In genomic region chr6:140893432-140893831, GRCh38 we compare ENCODE assay signal across 24 cellular contexts.
DNase-seq lines count a peak whose midpoint lies in the region; ATAC-seq, FAIRE-seq and TF ChIP-seq lines count a peak whose summit lies in the region.
"Had no signal": no experiment of that assay in that cellular context is flagged by ENCODE, and none has a peak within 500 bp of the region (broad histone marks: within the 10 kb centered on the region; RNA-seq: fewer than 3 reads in every experiment).

No MANE protein-coding gene starts in this region.

- no peak overlapping the region for H3K56ac ChIP-seq in H1 (replicated peaks; ENCODE audit: insufficient read length, low read depth, low read length)
- H3K56ac ChIP-seq in mesendoderm (ENCODE audit: low read length) = no peak overlapping the region

- no peak for TF ChIP-seq POLR2A in H1 (IDR thresholded peaks at IDR 0.05; ENCODE audit: control extremely low read depth in 1 of 2, low read depth in 2 of 2, low read length in 2 of 2)

- no peak overlapping the region for H3K4me3 ChIP-seq in heart right ventricle
- H3K4me3 ChIP-seq in H1 (ENCODE audit: extremely low read depth in 1 of 4, insufficient read depth in 2 of 4, low read depth in 3 of 4, low read length in 4 of 4) = no peak overlapping the region
- H3K4me3 ChIP-seq in mesendoderm (ENCODE audit: low read length) = no peak overlapping the region
- H3K4me3 ChIP-seq in osteoblast (ENCODE audit: insufficient read depth, low read length) = no peak overlapping the region
- H3K4me3 ChIP-seq: BLaER1 had no signal

- H3K4me2 ChIP-seq in H1 (ENCODE audit: insufficient read depth in 1 of 2, low read depth in 2 of 2, low read length in 2 of 2) (no peak overlapping the region), mesendoderm (ENCODE audit: low read length) (no peak overlapping the region), osteoblast (ENCODE audit: insufficient read depth, low read length) (no peak overlapping the region)
- H3K4me2 ChIP-seq: BLaER1 had no signal

- H2BK5ac ChIP-seq in H1 (ENCODE audit: low read depth, low read length) = no peak overlapping the region
- no peak overlapping the region for H2BK5ac ChIP-seq in mesendoderm (ENCODE audit: low read length)

- H3K27ac ChIP-seq in heart right ventricle (no peak overlapping the region), H1 (ENCODE audit: low read depth, low read length) (no peak overlapping the region), mesendoderm (ENCODE audit: low read depth, low read length) (no peak overlapping the region), osteoblast (ENCODE audit: low read depth, low read length) (no peak overlapping the region)
- H3K27ac ChIP-seq: 22Rv1, BLaER1, C4-2B had no signal

- H3K4me1 ChIP-seq in heart right ventricle = no peaks in the 10 kb centered on the region
- H3K4me1 ChIP-seq in H1 (replicated peaks in 1 of 4; ENCODE audit: control insufficient read depth in 3 of 4, insufficient read depth in 4 of 4, low read length in 3 of 4) = no peaks in the 10 kb centered on the region
- H3K4me1 ChIP-seq in mesendoderm (ENCODE audit: control insufficient read depth, low read depth, low read length) = no peaks in the 10 kb centered on the region
- H3K4me1 ChIP-seq in osteoblast (ENCODE audit: insufficient read depth, low read length) = no peaks in the 10 kb centered on the region
- H3K4me1 ChIP-seq: BLaER1 had no signal

- no peak overlapping the region for H2BK20ac ChIP-seq in H1 (ENCODE audit: low read length)

- H2BK120ac ChIP-seq in H1 (replicated peaks; ENCODE audit: low read depth, low read length) (no peak overlapping the region), mesendoderm (ENCODE audit: low read depth, low read length) (no peak overlapping the region)

- no peak overlapping the region for H2BK12ac ChIP-seq in H1 (ENCODE audit: low read depth, low read length)

- H3K9me3 ChIP-seq in heart right ventricle (peaks cover 0 to 13% (median 0%) of the 10 kb centered on the region in 11 donors), H1 (ENCODE audit: insufficient read depth in 2 of 2, low read depth in 1 of 2, low read length in 1 of 2) (peaks cover 3% of the 10 kb centered on the region in 2 experiments; a peak in 3 of 4 replicates), osteoblast (ENCODE audit: low read depth, low read length) (no peaks in the 10 kb centered on the region)

- intact Hi-C loops in cardiac septum (cut with DNase I) (no loop called here), heart right ventricle (cut with DNase I) (no loop called here)

- no peak overlapping the region for H3K18ac ChIP-seq in H1 (ENCODE audit: extremely low read depth, low read length)
- no peak overlapping the region for H3K18ac ChIP-seq in mesendoderm (ENCODE audit: low read length)

- TF ChIP-seq EP300 in H1 (IDR thresholded peaks at IDR 0.05; ENCODE audit: borderline replicate concordance in 1 of 2, low read depth in 2 of 2, low read length in 2 of 2) = no peak

- no peak for ATAC-seq in heart right ventricle
- ATAC-seq: CD8-positive, alpha-beta T cell; HCT116 had no signal

- DNase-seq in cardiac septum (ENCODE audit: low spot score) (peak; percentile 44), heart right ventricle (no peak), H1 (ENCODE audit: low read depth in 1 of 2, low spot score in 2 of 2) (no peak), mesendoderm (peak; percentile 32), osteoblast (ENCODE audit: insufficient read length, low spot score, missing footprints) (no peak), NCI-H1417 treated with DMSO at 0.1 percent for 48 hours (lab: John Stamatoyannopoulos, UW) (no peak), cerebellum (ENCODE audit: low spot score) (no peak)
- no peak for DNase-seq in stimulated activated CD4-positive, alpha-beta T cell treated with anti-CD3 and anti-CD28 coated beads, Interleukin-4, amount 100 ng/mL, for 24 hours
- DNase-seq: CD4-positive, CD25-positive, alpha-beta regulatory T cell; CD8-positive, alpha-beta T cell; DMS 273 treated with DMSO at 0.1 percent for 48 hours; DMS79; EL; GF-D8; GOT3; H7 had no signal

- H4K91ac ChIP-seq in H1 (replicated peaks; ENCODE audit: insufficient read length, low read length) = no peak overlapping the region

- CTCF ChIA-PET in H1 (lab: Charles Lee; ENCODE audit: partially characterized antibody) = no interaction called here

- H4K5ac ChIP-seq in H1 (ENCODE audit: insufficient read length, low read depth, low read length) = no peak overlapping the region
- no peak overlapping the region for H4K5ac ChIP-seq in mesendoderm (ENCODE audit: low read length)

- H3K79me2 ChIP-seq in H1 (ENCODE audit: control insufficient read depth in 1 of 2, insufficient read depth in 2 of 2, low read length in 2 of 2) = no peaks in the 10 kb centered on the region
- no peaks in the 10 kb centered on the region for H3K79me2 ChIP-seq in mesendoderm (ENCODE audit: control insufficient read depth, insufficient read depth, low read length)
- no peaks in the 10 kb centered on the region for H3K79me2 ChIP-seq in osteoblast (ENCODE audit: insufficient read depth, low read length)

- no peak for TF ChIP-seq CTCF in heart right ventricle (IDR thresholded peaks at IDR 0.05)
- TF ChIP-seq CTCF in H1 (IDR thresholded peaks at IDR 0.05; ENCODE audit: control extremely low read depth in 1 of 3, insufficient read depth in 1 of 3, low read depth in 1 of 3, low read length in 3 of 3) = peak in 1 of 3 experiments; percentile 13; a peak in 1 of 4 replicates
- no peak for TF ChIP-seq CTCF in osteoblast (IDR thresholded peaks at IDR 0.05; ENCODE audit: extremely low read depth, low read depth, low read length)

- WGBS in heart right ventricle, 2 donors = 65 to 74% methylated on average over 4 of the region's 4 CpGs
- WGBS in H1 (ENCODE audit: extremely low coverage in 1 of 2, insufficient coverage in 1 of 2, insufficient read length in 1 of 2, insufficient replicate concordance in 2 of 2, low coverage in 1 of 2, low lambda C conversion rate in 2 of 2, missing lambda C conversion rate in 1 of 2), 2 experiments = 75% methylated on average over 4 of the region's 4 CpGs; no CpG with 5 or more reads in 1 of the 2 experiments
- WGBS in mesendoderm (ENCODE audit: extremely low coverage, insufficient coverage, low lambda C conversion rate) = no CpG with 5 or more reads among the region's 4 CpGs

- H3K27me3 ChIP-seq in heart right ventricle = no peaks in the 10 kb centered on the region
- H3K27me3 ChIP-seq in H1 (replicated peaks in 1 of 4; ENCODE audit: control insufficient read depth in 3 of 4, extremely low read depth in 1 of 4, insufficient read depth in 3 of 4, low read length in 3 of 4) = no peaks in the 10 kb centered on the region
- no peaks in the 10 kb centered on the region for H3K27me3 ChIP-seq in mesendoderm (ENCODE audit: insufficient read depth, low read length, poor library complexity)
- H3K27me3 ChIP-seq in osteoblast (ENCODE audit: insufficient read depth, low read length) = no peaks in the 10 kb centered on the region
- H3K27me3 ChIP-seq: BLaER1 had no signal

- H2BK15ac ChIP-seq in H1 (ENCODE audit: low read length) (no peak overlapping the region), mesendoderm (replicated peaks; ENCODE audit: low read depth) (no peak overlapping the region)

- FAIRE-seq in H1 (lab: Jason Lieb, UNC) = no peak
- FAIRE-seq: A204.1, D721Med, GM12891, GM18507 had no signal

- no peak overlapping the region for H3K9ac ChIP-seq in H1 (replicated peaks in 1 of 4; ENCODE audit: extremely low read depth in 1 of 4, low read depth in 3 of 4, low read length in 3 of 4)
- H3K9ac ChIP-seq in mesendoderm (ENCODE audit: low read length) = no peak overlapping the region
- H3K9ac ChIP-seq: BLaER1 had no signal

- TF ChIP-seq RAD21 in H1 (IDR thresholded peaks at IDR 0.05 in 1 of 2, conservative IDR thresholded peaks at IDR 0.05 in 1 of 2; ENCODE audit: low read depth in 2 of 2, low read length in 2 of 2) = peak; percentile 11 to 19; a peak in 1 of 4 replicates

- H3K23ac ChIP-seq in H1 (ENCODE audit: insufficient read length) (no peak overlapping the region), mesendoderm (ENCODE audit: low read length) (no peak overlapping the region)

- no peak overlapping the region for H3K4ac ChIP-seq in H1 (replicated peaks; ENCODE audit: insufficient read length, low read depth, low read length)
- H3K4ac ChIP-seq in mesendoderm (ENCODE audit: low read depth, low read length) = no peak overlapping the region

- H2AK5ac ChIP-seq in H1 (ENCODE audit: low read depth, low read length) = no peak overlapping the region
- no peak overlapping the region for H2AK5ac ChIP-seq in mesendoderm (ENCODE audit: low read length)

- H3K36me3 ChIP-seq in heart right ventricle = no peaks in the 10 kb centered on the region
- H3K36me3 ChIP-seq in H1 (ENCODE audit: control insufficient read depth in 2 of 4, insufficient read depth in 4 of 4, low read length in 3 of 4) = peaks cover 0 to 3% (median 0%) of the 10 kb centered on the region in 4 experiments; a peak in 1 of 8 replicates
- H3K36me3 ChIP-seq in mesendoderm (ENCODE audit: control insufficient read depth, insufficient read depth, low read length) = no peaks in the 10 kb centered on the region
- no peaks in the 10 kb centered on the region for H3K36me3 ChIP-seq in osteoblast (ENCODE audit: insufficient read depth, low read length)
- H3K36me3 ChIP-seq: BLaER1 had no signal

- 0 out of 2 replicates have a peak overlapping the region, but pooled peaks have one; percentile 39 for H2AFZ ChIP-seq in H1 (ENCODE audit: low read length)
- peak overlapping the region; percentile 5 for H2AFZ ChIP-seq in osteoblast (ENCODE audit: low read length)

- H4K20me1 ChIP-seq in H1 (replicated peaks in 1 of 2; ENCODE audit: control insufficient read depth in 1 of 2, insufficient read depth in 2 of 2, low read length in 2 of 2) = no peaks in the 10 kb centered on the region
- H4K20me1 ChIP-seq in osteoblast (ENCODE audit: insufficient read depth, low read length) = no peaks in the 10 kb centered on the region
- H4K20me1 ChIP-seq: BLaER1 had no signal

- no peak overlapping the region for H3K14ac ChIP-seq in H1 (ENCODE audit: insufficient read length)

- POLR2A ChIA-PET in H1 (lab: Charles Lee; ENCODE audit: partially characterized antibody) = no interaction called here

- H4K8ac ChIP-seq in H1 (ENCODE audit: extremely low read depth, insufficient read depth, low read length) (no peak overlapping the region), mesendoderm (ENCODE audit: low read depth, low read length) (no peak overlapping the region)

- H3K79me1 ChIP-seq in H1 (ENCODE audit: low read depth, low read length) = no peaks in the 10 kb centered on the region
- H3K79me1 ChIP-seq in mesendoderm (ENCODE audit: low read length) = no peaks in the 10 kb centered on the region

- H3K23me2 ChIP-seq in H1 (ENCODE audit: low read depth, low read length) = no peaks in the 10 kb centered on the region

TF ChIP-seq in H1, 55 proteins besides CTCF, POLR2A, EP300 and RAD21 (continues in another document):
- TF ChIP-seq BRCA1 (IDR thresholded peaks at IDR 0.05; ENCODE audit: low read depth, low read length) (no peak), TAF1 (IDR thresholded peaks at IDR 0.05; ENCODE audit: low read depth, low read length) (no peak), RBBP5 (IDR thresholded peaks at IDR 0.05; ENCODE audit: borderline replicate concordance, low read depth, low read length) (no peak), KDM5A (IDR thresholded peaks at IDR 0.05; ENCODE audit: low read length) (no peak), TAF7 (optimal IDR thresholded peaks at IDR 0.05; ENCODE audit: borderline replicate concordance, low read depth, low read length) (no peak), BACH1 (IDR thresholded peaks at IDR 0.05; ENCODE audit: low read length) (no peak)

Comparison
In these comparisons a context has a peak if more than half of its experiments do, and no peak if none do; other contexts are left out.
1. DNase-seq: peak in cardiac septum (single experiment) and mesendoderm (single experiment); none in heart right ventricle (0 of 2), H1 (0 of 2), osteoblast (single experiment), NCI-H1417 treated with DMSO at 0.1 percent for 48 hours (single experiment), cerebellum (single experiment) and stimulated activated CD4-positive, alpha-beta T cell treated with anti-CD3 and anti-CD28 coated beads, Interleukin-4, amount 100 ng/mL, for 24 hours (single experiment).